Comparison of ENCODE assay signal across 10 cellular contexts in the genomic region with DNA sequence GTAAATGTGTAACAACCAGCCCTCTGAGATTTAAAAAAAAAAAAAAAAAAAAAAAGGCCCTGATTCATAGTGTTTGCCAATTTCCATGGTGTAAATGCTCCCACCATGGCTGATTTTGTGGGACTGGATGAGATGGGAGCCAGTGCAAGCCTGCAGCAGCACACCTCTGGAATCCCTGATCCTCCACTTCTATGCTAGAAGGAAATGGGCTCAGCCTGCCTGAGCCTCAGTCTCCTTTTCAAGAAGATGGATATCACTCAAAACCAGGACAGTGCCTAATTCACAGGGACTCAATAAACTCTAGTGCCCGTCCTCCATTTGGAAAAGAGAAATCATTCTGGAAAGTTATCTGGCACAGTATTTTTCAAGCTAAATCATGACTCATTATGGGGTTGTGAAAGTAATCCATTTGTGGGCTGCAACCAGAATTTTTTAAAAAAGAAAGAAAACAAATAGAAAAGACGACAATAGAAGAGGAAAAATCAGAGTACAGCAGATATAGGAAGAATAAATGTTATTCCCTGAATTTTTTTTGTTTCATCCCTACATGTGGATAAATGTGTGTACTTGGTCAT. TPM values are rescaled to one million over a fixed set of nuclear protein-coding genes. Genes with fewer than 3 reads are reported as not detected.
A peak's percentile ranks its signal among the peaks of the same experiment; 100 is the strongest.
DNase-seq lines count a peak whose midpoint lies in the region; ATAC-seq and TF ChIP-seq lines count a peak whose summit lies in the region.
"Had no signal": no experiment of that assay in that cellular context is flagged by ENCODE, and none has a peak within 500 bp of the region (broad histone marks: within the 10 kb centered on the region; RNA-seq: fewer than 3 reads in every experiment).

No MANE protein-coding gene starts in this region.

- H3K36me3 Mint-ChIP-seq in activated naive CD8-positive, alpha-beta T cell treated with anti-CD3 and anti-CD28 coated beads for 36 hours: peaks cover 54% of the 10 kb centered on the region
- H3K36me3 Mint-ChIP-seq in immature natural killer cell: peaks cover 3 to 14% (median 14%) of the 10 kb centered on the region in 3 donors

- peaks cover 41% of the 10 kb centered on the region for H3K9me3 Mint-ChIP-seq in activated naive CD8-positive, alpha-beta T cell treated with anti-CD3 and anti-CD28 coated beads for 36 hours
- no peaks in the 10 kb centered on the region for H3K9me3 Mint-ChIP-seq in immature natural killer cell

- H3K27ac ChIP-seq in heart right ventricle (peak overlapping the region in 7 of 10 donors; percentile 6 to 70 (median 24)), heart left ventricle (peak overlapping the region in 6 of 12 donors; percentile 20 to 83 (median 23)), upper lobe of right lung (peak overlapping the region; percentile 38)
- H3K27ac ChIP-seq: psoas muscle had no signal

- H3K27me3 Mint-ChIP-seq in activated naive CD8-positive, alpha-beta T cell treated with anti-CD3 and anti-CD28 coated beads for 36 hours: no peaks in the 10 kb centered on the region
- no peaks in the 10 kb centered on the region for H3K27me3 Mint-ChIP-seq in immature natural killer cell (ENCODE audit: low read depth in 3 of 3)

- H3K4me3 ChIP-seq in heart right ventricle (no peak overlapping the region), heart left ventricle (peak overlapping the region in 1 of 12 donors; percentile 37), upper lobe of right lung (no peak overlapping the region)
- H3K4me3 ChIP-seq: psoas muscle had no signal

- peak overlapping the region; percentile 73 for H3K4me3 Mint-ChIP-seq in activated naive CD8-positive, alpha-beta T cell treated with anti-CD3 and anti-CD28 coated beads for 36 hours
- H3K4me3 Mint-ChIP-seq in immature natural killer cell: peak overlapping the region; percentile 73 to 90 (median 88)

- ATAC-seq in heart right ventricle (no peak), heart left ventricle (no peak), upper lobe of right lung (no peak), GM19324 (IDR thresholded peaks at IDR 0.05; ENCODE audit: low FRiP score, unreplicated experiment) (no peak)

- intact Hi-C loops in heart right ventricle (cut with DNase I): no loop called here
- intact Hi-C loops in heart left ventricle (cut with DNase I): no loop called here
- intact Hi-C loops in upper lobe of right lung (cut with DNase I): no loop called here

- H3K4me1 Mint-ChIP-seq in activated naive CD8-positive, alpha-beta T cell treated with anti-CD3 and anti-CD28 coated beads for 36 hours: peaks cover 73% of the 10 kb centered on the region
- peaks cover 64 to 80% of the 10 kb centered on the region in 2 donors for H3K4me1 Mint-ChIP-seq in immature natural killer cell

- WGBS in heart right ventricle, 2 donors: 78 to 86% methylated on average over 2 of the region's 2 CpGs
- whole genome bisulfite sequencing in heart left ventricle, 4 donors: 74 to 87% (median 78%) methylated on average over 2 of the region's 2 CpGs

- no peak for TF ChIP-seq CTCF in heart right ventricle (IDR thresholded peaks at IDR 0.05)
- no peak for TF ChIP-seq CTCF in heart left ventricle (IDR thresholded peaks at IDR 0.05)
- no peak for TF ChIP-seq CTCF in upper lobe of right lung (IDR thresholded peaks at IDR 0.05)

- H3K27ac Mint-ChIP-seq in activated naive CD8-positive, alpha-beta T cell treated with anti-CD3 and anti-CD28 coated beads for 36 hours: peak overlapping the region; percentile 95
- H3K27ac Mint-ChIP-seq in immature natural killer cell: peak overlapping the region; percentile 93 to 97 (median 96)

- no peaks in the 10 kb centered on the region for H3K27me3 ChIP-seq in heart right ventricle
- H3K27me3 ChIP-seq in heart left ventricle: no peaks in the 10 kb centered on the region
- H3K27me3 ChIP-seq in upper lobe of right lung: no peaks in the 10 kb centered on the region

- peaks cover 0 to 4% (median 0%) of the 10 kb centered on the region in 9 donors for H3K36me3 ChIP-seq in heart right ventricle
- peaks cover 0 to under 1% (median 0%) of the 10 kb centered on the region in 9 donors for H3K36me3 ChIP-seq in heart left ventricle
- no peaks in the 10 kb centered on the region for H3K36me3 ChIP-seq in upper lobe of right lung

- DNase-seq in heart right ventricle (no peak), heart left ventricle (no peak), immature natural killer cell (peak in 1 of 3 donors; percentile 5), upper lobe of right lung (no peak), SIG-M5 treated with dmso at 0.1 percent for 504 hours (lab: John Stamatoyannopoulos, UW; ENCODE audit: unreplicated experiment) (no peak), NOMO-1 treated with dmso at 0.1 percent for 144 hours (lab: John Stamatoyannopoulos, UW; ENCODE audit: unreplicated experiment) (no peak)
- no peak for DNase-seq in activated naive CD8-positive, alpha-beta T cell treated with anti-CD3 and anti-CD28 coated beads for 36 hours
- DNase-seq: cortex of kidney, psoas muscle had no signal

- H3K4me1 ChIP-seq in heart right ventricle: peaks cover 4 to 37% (median 23%) of the 10 kb centered on the region in 9 donors
- H3K4me1 ChIP-seq in heart left ventricle: peaks cover 0 to 36% (median 16%) of the 10 kb centered on the region in 12 donors
- H3K4me1 ChIP-seq in upper lobe of right lung: peaks cover 36% of the 10 kb centered on the region
- H3K4me1 ChIP-seq: psoas muscle had no signal

- H3K9me3 ChIP-seq in heart right ventricle: peaks cover 0 to 30% (median 7%) of the 10 kb centered on the region in 11 donors
- peaks cover 0 to 27% (median 0%) of the 10 kb centered on the region in 12 donors for H3K9me3 ChIP-seq in heart left ventricle
- H3K9me3 ChIP-seq in upper lobe of right lung: no peaks in the 10 kb centered on the region
- H3K9me3 ChIP-seq: psoas muscle had no signal

- no peak for TF ChIP-seq POLR2A in heart left ventricle (IDR thresholded peaks at IDR 0.05)

RNA-seq across cellular contexts. Expression of a gene that starts 34.2 kb away (rescaled TPM):
- total RNA-seq in heart right ventricle (100 to 1,000 TPM; 110 to 204 (median 156) TPM), heart left ventricle (100 to 1,000 TPM; 125 to 226 (median 169) TPM), upper lobe of right lung (272 TPM)
- polyA plus RNA-seq in heart right ventricle (10 to 100 TPM; 35.9 to 84.8 TPM), heart left ventricle (100 to 1,000 TPM in 1 of 2 donors, 10 to 100 TPM in 1; 54.2 to 166 TPM), immature natural killer cell (100 to 1,000 TPM; 101 to 137 (median 129) TPM)
- 10 to 100 TPM; 85.0 to 89.2 TPM for total RNA-seq in activated naive CD8-positive, alpha-beta T cell treated with anti-CD3 and anti-CD28 coated beads for 36 hours
